In genomic region chr12:130649646-130650045, GRCh38 we compare ENCODE assay signal across 21 cellular contexts.
A peak's percentile ranks its signal among the peaks of the same experiment; 100 is the strongest.
DNase-seq lines count a peak whose midpoint lies in the region; ATAC-seq, FAIRE-seq and TF ChIP-seq lines count a peak whose summit lies in the region.
"Had no signal": no experiment of that assay in that cellular context is flagged by ENCODE, and none has a peak within 500 bp of the region (broad histone marks: within the 10 kb centered on the region; RNA-seq: fewer than 3 reads in every experiment).

No MANE protein-coding gene starts in this region.

- no peak overlapping the region for H3K14ac ChIP-seq in H1 (ENCODE audit: insufficient read length)

- no peak overlapping the region for H2AK5ac ChIP-seq in H1 (ENCODE audit: low read depth, low read length)

- no peak overlapping the region for H2BK12ac ChIP-seq in H1 (ENCODE audit: low read depth, low read length)

- H3K9me3 ChIP-seq in BLaER1, result peaks cover 14% of the 10 kb centered on the region; the same call in 1 of the 2 replicates
- peaks cover 0 to 2% of the 10 kb centered on the region in 2 experiments; a peak in 1 of 4 replicates for H3K9me3 ChIP-seq in H1 (ENCODE audit: insufficient read depth in 2 of 2, low read depth in 1 of 2, low read length in 1 of 2)
- no peaks in the 10 kb centered on the region for H3K9me3 ChIP-seq in right lobe of liver
- peaks cover 0 to 25% (median 0%) of the 10 kb centered on the region in 3 donors for H3K9me3 ChIP-seq in gastroesophageal sphincter

- H3K27ac ChIP-seq in BLaER1, result 0 out of 2 replicates have a peak overlapping the region, but pooled peaks have one; percentile 35
- no peak overlapping the region for H3K27ac ChIP-seq in H1 (ENCODE audit: low read depth, low read length)
- H3K27ac ChIP-seq in right lobe of liver, result no peak overlapping the region
- no peak overlapping the region for H3K27ac ChIP-seq in gastroesophageal sphincter
- H3K27ac ChIP-seq: 22Rv1 had no signal

- peaks cover 12% of the 10 kb centered on the region for H3K9me3 Mint-ChIP-seq in nephron progenitor cell

- peaks cover 7% of the 10 kb centered on the region for H3K27me3 Mint-ChIP-seq in nephron progenitor cell (ENCODE audit: low read depth, poor library complexity)

- POLR2A ChIA-PET in H1 (lab: Charles Lee; ENCODE audit: partially characterized antibody), result no interaction called here

- intact Hi-C loops in posterior vena cava (cut with DNase I) (no loop called here), right lobe of liver (cut with DNase I) (no loop called here)

- H3K27ac Mint-ChIP-seq in nephron progenitor cell, result peak overlapping the region; percentile 51
- H3K27ac Mint-ChIP-seq: B cell; CD4-positive, alpha-beta memory T cell; GM23338 had no signal

- H3K4me2 ChIP-seq in BLaER1 (peak overlapping the region; percentile 87), H1 (ENCODE audit: insufficient read depth in 1 of 2, low read depth in 2 of 2, low read length in 2 of 2) (no peak overlapping the region)
- H3K4me2 ChIP-seq: GM23338 had no signal

- no peak overlapping the region for H2BK5ac ChIP-seq in H1 (ENCODE audit: low read depth, low read length)

- H2AFZ ChIP-seq in H1 (ENCODE audit: low read length), result no peak overlapping the region
- H2AFZ ChIP-seq: GM23338 had no signal

- H2BK20ac ChIP-seq in H1 (ENCODE audit: low read length), result no peak overlapping the region

- H3K36me3 ChIP-seq in BLaER1, result no peaks in the 10 kb centered on the region
- H3K36me3 ChIP-seq in H1 (ENCODE audit: control insufficient read depth in 2 of 4, insufficient read depth in 4 of 4, low read length in 3 of 4), result no peaks in the 10 kb centered on the region
- no peaks in the 10 kb centered on the region for H3K36me3 ChIP-seq in right lobe of liver
- no peaks in the 10 kb centered on the region for H3K36me3 ChIP-seq in gastroesophageal sphincter

- no peak overlapping the region for H3K23ac ChIP-seq in H1 (ENCODE audit: insufficient read length)

- H3K4me1 ChIP-seq in BLaER1 (peaks cover 43% of the 10 kb centered on the region), H1 (replicated peaks in 1 of 4; ENCODE audit: control insufficient read depth in 3 of 4, insufficient read depth in 4 of 4, low read length in 3 of 4) (peaks cover 3 to 4% (median 4%) of the 10 kb centered on the region in 4 experiments; a peak in 5 of 7 replicates), right lobe of liver (no peaks in the 10 kb centered on the region), gastroesophageal sphincter (no peaks in the 10 kb centered on the region)

- TF ChIP-seq RAD21 in H1 (IDR thresholded peaks at IDR 0.05 in 1 of 2, conservative IDR thresholded peaks at IDR 0.05 in 1 of 2; ENCODE audit: low read depth in 2 of 2, low read length in 2 of 2), result no peak

- H3K9ac ChIP-seq in BLaER1 (peak overlapping the region; percentile 65), H1 (replicated peaks in 1 of 4; ENCODE audit: extremely low read depth in 1 of 4, low read depth in 3 of 4, low read length in 3 of 4) (no peak overlapping the region)

- no peak overlapping the region for H3K56ac ChIP-seq in H1 (replicated peaks; ENCODE audit: insufficient read length, low read depth, low read length)

- WGBS in H1 (ENCODE audit: extremely low coverage in 1 of 2, insufficient coverage in 1 of 2, insufficient read length in 1 of 2, insufficient replicate concordance in 2 of 2, low coverage in 1 of 2, low lambda C conversion rate in 2 of 2, missing lambda C conversion rate in 1 of 2), 2 experiments, result 90% methylated on average over 6 of the region's 8 CpGs; no CpG with 5 or more reads in 1 of the 2 experiments
- WGBS in right lobe of liver (ENCODE audit: insufficient coverage, low coverage, low lambda C conversion rate, missing lambda C conversion rate), result 87% methylated on average over 3 of the region's 8 CpGs
- 87% methylated on average over 4 of the region's 8 CpGs; no CpG with 5 or more reads in 1 of the 2 donors for WGBS in gastroesophageal sphincter (ENCODE audit: low coverage in 1 of 2), 2 donors

- H4K5ac ChIP-seq in H1 (ENCODE audit: insufficient read length, low read depth, low read length), result no peak overlapping the region

- DNase-seq in H1 (ENCODE audit: low read depth in 1 of 2, low spot score in 2 of 2) (no peak), nephron progenitor cell (no peak), posterior vena cava (ENCODE audit: low spot score) (peak; percentile 14), right lobe of liver (no peak), NAMALWA (ENCODE audit: low spot score) (no peak), GM13976 (ENCODE audit: low spot score) (no peak)
- DNase-seq: C1 segment of cervical spinal cord; Calu3; CD4-positive, alpha-beta memory T cell; COR-L47; DMS53; DMS79 treated with DMSO at 0.1 percent for 48 hours; GF-D8; HCEC 1CT had no signal

- no peak overlapping the region for H4K91ac ChIP-seq in H1 (replicated peaks; ENCODE audit: insufficient read length, low read length)

- no peaks in the 10 kb centered on the region for H3K36me3 Mint-ChIP-seq in nephron progenitor cell (ENCODE audit: low read depth)
- H3K36me3 Mint-ChIP-seq: CD4-positive, alpha-beta memory T cell had no signal

- H3K4ac ChIP-seq in H1 (replicated peaks; ENCODE audit: insufficient read length, low read depth, low read length), result no peak overlapping the region

- H3K27me3 ChIP-seq in BLaER1 (no peaks in the 10 kb centered on the region), H1 (replicated peaks in 1 of 4; ENCODE audit: control insufficient read depth in 3 of 4, extremely low read depth in 1 of 4, insufficient read depth in 3 of 4, low read length in 3 of 4) (peaks cover 0 to 2% (median 0%) of the 10 kb centered on the region in 4 experiments; a peak in 1 of 7 replicates), right lobe of liver (no peaks in the 10 kb centered on the region), gastroesophageal sphincter (peaks cover 5% of the 10 kb centered on the region)

- H4K8ac ChIP-seq in H1 (ENCODE audit: extremely low read depth, insufficient read depth, low read length), result peak overlapping the region; percentile 28; the same call in 1 of the 2 replicates

- H2BK120ac ChIP-seq in H1 (replicated peaks; ENCODE audit: low read depth, low read length), result no peak overlapping the region

- TF ChIP-seq POLR2A in H1 (IDR thresholded peaks at IDR 0.05; ENCODE audit: control extremely low read depth in 1 of 2, low read depth in 2 of 2, low read length in 2 of 2) (no peak), right lobe of liver (IDR thresholded peaks at IDR 0.05) (no peak), gastroesophageal sphincter (IDR thresholded peaks at IDR 0.05) (no peak)

- no peak overlapping the region for H3K4me3 ChIP-seq in BLaER1
- H3K4me3 ChIP-seq in H1 (ENCODE audit: extremely low read depth in 1 of 4, insufficient read depth in 2 of 4, low read depth in 3 of 4, low read length in 4 of 4), result no peak overlapping the region
- H3K4me3 ChIP-seq in right lobe of liver, result no peak overlapping the region
- no peak overlapping the region for H3K4me3 ChIP-seq in gastroesophageal sphincter
- H3K4me3 ChIP-seq: GM23338 had no signal

- FAIRE-seq in H1 (lab: Jason Lieb, UNC), result no peak
- FAIRE-seq: A204.1, GM12891 had no signal

- H3K4me3 Mint-ChIP-seq in nephron progenitor cell, result no peak overlapping the region
- H3K4me3 Mint-ChIP-seq: B cell; CD4-positive, alpha-beta memory T cell; GM23338 had no signal

- no peaks in the 10 kb centered on the region for H3K79me1 ChIP-seq in H1 (ENCODE audit: low read depth, low read length)

- H3K18ac ChIP-seq in H1 (ENCODE audit: extremely low read depth, low read length), result no peak overlapping the region

- H3K4me1 Mint-ChIP-seq in nephron progenitor cell, result peaks cover 35% of the 10 kb centered on the region
- H3K4me1 Mint-ChIP-seq: B cell; CD4-positive, alpha-beta memory T cell had no signal

- H3K79me2 ChIP-seq in H1 (ENCODE audit: control insufficient read depth in 1 of 2, insufficient read depth in 2 of 2, low read length in 2 of 2), result no peaks in the 10 kb centered on the region

- in situ Hi-C loops in GM13976 (cut with MboI; ENCODE audit: low sequenced_read_pairs, unreplicated experiment), result no loop called here

- TF ChIP-seq CTCF in H1 (IDR thresholded peaks at IDR 0.05; ENCODE audit: control extremely low read depth in 1 of 3, insufficient read depth in 1 of 3, low read depth in 1 of 3, low read length in 3 of 3) (no peak), nephron progenitor cell (IDR thresholded peaks at IDR 0.05) (no peak), right lobe of liver (IDR thresholded peaks at IDR 0.05) (no peak), GM13976 (IDR thresholded peaks at IDR 0.05; ENCODE audit: borderline replicate concordance, control extremely low read depth, extremely low read depth, insufficient read depth, missing control alignments) (no peak), gastroesophageal sphincter (IDR thresholded peaks at IDR 0.05) (no peak)

- no peak overlapping the region for H2BK15ac ChIP-seq in H1 (ENCODE audit: low read length)

- no peaks in the 10 kb centered on the region for H3K23me2 ChIP-seq in H1 (ENCODE audit: low read depth, low read length)

- CTCF ChIA-PET in H1 (lab: Charles Lee; ENCODE audit: partially characterized antibody), result interaction anchor here (0.7 kb wide), 1 partner anchor 157 kb away, joined by 3 read pairs; no protein-coding TSS in a partner anchor

- no peak for TF ChIP-seq EP300 in H1 (IDR thresholded peaks at IDR 0.05; ENCODE audit: borderline replicate concordance in 1 of 2, low read depth in 2 of 2, low read length in 2 of 2)
- no peak for TF ChIP-seq EP300 in gastroesophageal sphincter (IDR thresholded peaks at IDR 0.05)

- ATAC-seq in right lobe of liver (no peak), gastroesophageal sphincter (no peak)
- ATAC-seq: GM23338 had no signal

- H4K20me1 ChIP-seq in BLaER1, result no peaks in the 10 kb centered on the region
- H4K20me1 ChIP-seq in H1 (replicated peaks in 1 of 2; ENCODE audit: control insufficient read depth in 1 of 2, insufficient read depth in 2 of 2, low read length in 2 of 2), result no peaks in the 10 kb centered on the region

TF ChIP-seq in H1, 55 proteins besides CTCF, POLR2A, EP300 and RAD21 (continues in another document):
- TF ChIP-seq KDM1A (IDR thresholded peaks at IDR 0.05; ENCODE audit: borderline replicate concordance, low read length), result no peak
- no peak for TF ChIP-seq CTBP2 (IDR thresholded peaks at IDR 0.05; ENCODE audit: borderline replicate concordance, insufficient read depth, insufficient read length, low read length)
- no peak for TF ChIP-seq SAP30 (IDR thresholded peaks at IDR 0.05; ENCODE audit: insufficient read depth, insufficient replicate concordance, low read length)
- TF ChIP-seq GABPA (IDR thresholded peaks at IDR 0.05; ENCODE audit: borderline replicate concordance, insufficient read depth, low read length), result no peak
